ENCODE assay signal across 17 cellular contexts in genomic region chr5:154815684-154816247, GRCh38. TPM values are rescaled to one million over a fixed set of nuclear protein-coding genes. Genes with fewer than 3 reads are reported as not detected.
A peak's percentile ranks its signal among the peaks of the same experiment; 100 is the strongest.
DNase-seq lines count a peak whose midpoint lies in the region; ATAC-seq lines count a peak whose summit lies in the region.
"Had no signal": no experiment of that assay in that cellular context is flagged by ENCODE, and none has a peak within 500 bp of the region (broad histone marks: within the 10 kb centered on the region; RNA-seq: fewer than 3 reads in every experiment).

No MANE protein-coding gene starts in this region.

- intact Hi-C loops in sciatic nerve (cut with DNase I), result no loop called here

- no peaks in the 10 kb centered on the region for H3K9me3 Mint-ChIP-seq in activated T-cell treated with anti-CD3 and anti-CD28 coated beads, Interleukin-2, amount 50 U/mL, for 24 hours
- no peaks in the 10 kb centered on the region for H3K9me3 Mint-ChIP-seq in activated CD8-positive, alpha-beta T cell treated with anti-CD3 and anti-CD28 coated beads, Interleukin-2, amount 10 ng/mL, durations not matched to agents 7 days and 5 days (ENCODE audit: insufficient read depth)
- H3K9me3 Mint-ChIP-seq: HFFc6 had no signal

- no peak for ATAC-seq in activated CD8-positive, alpha-beta T cell treated with anti-CD3 and anti-CD28 coated beads, Interleukin-2, amount 10 ng/mL, durations not matched to agents 7 days and 5 days
- ATAC-seq in sciatic nerve (no peak), GM19328 (IDR thresholded peaks at IDR 0.05; ENCODE audit: unreplicated experiment) (no peak)
- ATAC-seq: left ventricle myocardium superior had no signal

- no peak overlapping the region for H3K4me3 Mint-ChIP-seq in activated T-cell treated with anti-CD3 and anti-CD28 coated beads, Interleukin-2, amount 50 U/mL, for 24 hours
- no peak overlapping the region for H3K4me3 Mint-ChIP-seq in activated CD8-positive, alpha-beta T cell treated with anti-CD3 and anti-CD28 coated beads, Interleukin-2, amount 10 ng/mL, durations not matched to agents 7 days and 5 days
- H3K4me3 Mint-ChIP-seq: HFFc6 had no signal

- CTCF ChIA-PET in activated CD8-positive, alpha-beta T cell treated with anti-CD3 and anti-CD28 coated beads, Interleukin-2, amount 10 ng/mL, durations not matched to agents 7 days and 5 days (lab: Charles Lee), result no interaction called here

- peaks cover 98% of the 10 kb centered on the region for H3K36me3 Mint-ChIP-seq in activated T-cell treated with anti-CD3 and anti-CD28 coated beads, Interleukin-2, amount 50 U/mL, for 24 hours (ENCODE audit: low read depth)
- peaks cover 76% of the 10 kb centered on the region for H3K36me3 Mint-ChIP-seq in activated CD8-positive, alpha-beta T cell treated with anti-CD3 and anti-CD28 coated beads, Interleukin-2, amount 10 ng/mL, durations not matched to agents 7 days and 5 days (ENCODE audit: low read depth)

- no peak for DNase-seq in activated T-cell treated with anti-CD3 and anti-CD28 coated beads, Interleukin-2, amount 50 U/mL, for 24 hours
- DNase-seq in activated T-cell treated with anti-CD3 and anti-CD28 coated beads, Interleukin-2, amount 50 U/mL, for 48 hours, result no peak
- DNase-seq in activated CD8-positive, alpha-beta T cell treated with anti-CD3 and anti-CD28 coated beads, Interleukin-2, amount 10 ng/mL, durations not matched to agents 7 days and 5 days, result no peak
- DNase-seq in kidney tubule cell (ENCODE audit: low spot score), result peak; percentile 16
- peak; percentile 25 for DNase-seq in sciatic nerve (ENCODE audit: low spot score)
- DNase-seq in ecto neural progenitor cell (ENCODE audit: low spot score), result no peak
- no peak for DNase-seq in foreskin melanocyte
- DNase-seq: activated CD4-positive, alpha-beta T cell treated with anti-CD3 and anti-CD28 coated beads for 1 hour; activated T-cell treated with anti-CD3 and anti-CD28 coated beads, Interleukin-2, amount 50 U/mL, for 1 hour; HFFc6; Karpas-422; left ventricle myocardium superior; NCI-H1105 treated with DMSO at 0.1 percent for 48 hours; NCI-H526; Right ventricle myocardium superior; spleen had no signal

- H3K27me3 Mint-ChIP-seq in activated T-cell treated with anti-CD3 and anti-CD28 coated beads, Interleukin-2, amount 50 U/mL, for 24 hours, result no peaks in the 10 kb centered on the region
- no peaks in the 10 kb centered on the region for H3K27me3 Mint-ChIP-seq in activated CD8-positive, alpha-beta T cell treated with anti-CD3 and anti-CD28 coated beads, Interleukin-2, amount 10 ng/mL, durations not matched to agents 7 days and 5 days (ENCODE audit: low read depth)

- peaks cover 33% of the 10 kb centered on the region for H3K4me1 Mint-ChIP-seq in activated T-cell treated with anti-CD3 and anti-CD28 coated beads, Interleukin-2, amount 50 U/mL, for 24 hours (ENCODE audit: low read depth)
- H3K4me1 Mint-ChIP-seq in activated CD8-positive, alpha-beta T cell treated with anti-CD3 and anti-CD28 coated beads, Interleukin-2, amount 10 ng/mL, durations not matched to agents 7 days and 5 days (ENCODE audit: low read depth), result peaks cover 69% of the 10 kb centered on the region

- POLR2A ChIA-PET in activated CD8-positive, alpha-beta T cell treated with anti-CD3 and anti-CD28 coated beads, Interleukin-2, amount 10 ng/mL, durations not matched to agents 7 days and 5 days (lab: Charles Lee), result no interaction called here

- peak overlapping the region; percentile 65 for H3K27ac Mint-ChIP-seq in activated T-cell treated with anti-CD3 and anti-CD28 coated beads, Interleukin-2, amount 50 U/mL, for 24 hours
- H3K27ac Mint-ChIP-seq in activated CD8-positive, alpha-beta T cell treated with anti-CD3 and anti-CD28 coated beads, Interleukin-2, amount 10 ng/mL, durations not matched to agents 7 days and 5 days, result peak overlapping the region; percentile 73

RNA-seq across cellular contexts. Expression of gene FAXDC2, which starts 34.6 kb away (rescaled TPM):
- not detected for total RNA-seq in activated CD8-positive, alpha-beta T cell treated with anti-CD3 and anti-CD28 coated beads, Interleukin-2, amount 10 ng/mL, durations not matched to agents 7 days and 5 days
- 60.9 TPM for total RNA-seq in sciatic nerve

RNA-seq across cellular contexts. Expression of gene CNOT8, which starts 42.7 kb away (rescaled TPM):
- 10 to 100 TPM; 67.4 to 68.4 TPM for total RNA-seq in activated CD8-positive, alpha-beta T cell treated with anti-CD3 and anti-CD28 coated beads, Interleukin-2, amount 10 ng/mL, durations not matched to agents 7 days and 5 days
- 45.3 TPM for total RNA-seq in sciatic nerve

Comparison
In these comparisons a context has a peak if more than half of its experiments do, and no peak if none do; other contexts are left out.
1. DNase-seq: peak in kidney tubule cell (single experiment) and sciatic nerve (single experiment); none in activated T-cell treated with anti-CD3 and anti-CD28 coated beads, Interleukin-2, amount 50 U/mL, for 24 hours (single experiment), activated T-cell treated with anti-CD3 and anti-CD28 coated beads, Interleukin-2, amount 50 U/mL, for 48 hours (0 of 2), activated CD8-positive, alpha-beta T cell treated with anti-CD3 and anti-CD28 coated beads, Interleukin-2, amount 10 ng/mL, durations not matched to agents 7 days and 5 days (single experiment), ecto neural progenitor cell (single experiment) and foreskin melanocyte (single experiment).
2. RNA of gene FAXDC2, which starts 34.6 kb away (total RNA-seq): 60.9 TPM in sciatic nerve (single experiment); not detected in activated CD8-positive, alpha-beta T cell treated with anti-CD3 and anti-CD28 coated beads, Interleukin-2, amount 10 ng/mL, durations not matched to agents 7 days and 5 days; every median in the first group is over 10 times any median in the second.